In the genomic region with DNA sequence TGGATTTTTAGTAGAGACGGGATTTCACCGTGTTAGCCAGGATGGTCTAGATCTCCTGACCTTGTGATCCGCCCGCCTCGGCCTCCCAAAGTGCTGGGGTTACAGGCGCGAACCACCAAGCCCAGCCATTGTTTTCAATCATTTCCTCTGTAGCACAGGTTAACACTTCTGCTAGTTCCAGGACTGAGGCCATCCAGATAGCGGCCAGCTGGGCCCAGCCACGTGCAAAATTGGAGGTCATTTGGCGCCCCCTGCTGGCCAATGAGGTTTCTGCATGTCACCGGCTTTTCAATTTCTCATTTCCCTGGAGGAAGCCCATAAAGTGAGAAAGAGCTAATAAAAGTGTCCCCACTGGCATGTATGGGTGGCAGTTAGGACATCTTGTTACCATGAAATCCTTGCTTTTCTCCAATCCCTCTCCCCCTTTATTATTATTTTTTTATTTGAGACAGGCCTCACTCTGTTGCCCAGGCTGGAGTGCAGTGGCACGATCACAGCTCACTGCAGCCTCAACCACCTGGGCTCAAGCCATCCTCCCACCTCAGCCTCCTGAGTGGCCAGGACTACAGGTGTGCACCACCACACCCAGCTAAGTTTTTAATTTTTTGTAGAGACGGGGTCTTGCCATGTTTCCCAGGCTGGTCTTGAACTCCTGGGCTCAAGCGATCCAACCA, we compare ENCODE assay signal across 8 cellular contexts. TPM values are rescaled to one million over a fixed set of nuclear protein-coding genes. Genes with fewer than 3 reads are reported as not detected.
DNase-seq lines count a peak whose midpoint lies in the region; ATAC-seq, FAIRE-seq and TF ChIP-seq lines count a peak whose summit lies in the region.
"Not testable (repeated sequence)": the region's sequence is repeated elsewhere in the genome, so short reads cannot be mapped to it uniquely, and the experiment has no call there.

No MANE protein-coding gene starts in this region.

- H3K27ac Mint-ChIP-seq in natural killer cell: not testable (repeated sequence)

- intact Hi-C loops in natural killer cell (cut with micrococcal nuclease): loop anchor here (1.0 to 2.0 kb wide), 3 partner anchors 115 to 643 kb away; no protein-coding TSS in a partner anchor

- not testable (repeated sequence) for H3K4me3 ChIP-seq in fibroblast of pulmonary artery (replicated peaks; ENCODE audit: low read depth, low read length)

- DNase-seq in COR-L47 (lab: John Stamatoyannopoulos, UW): peak; percentile 47
- peak; percentile 89 for DNase-seq in H54 (ENCODE audit: insufficient read length, low spot score)
- peak; percentile 58 for DNase-seq in NCI-H1694 (lab: John Stamatoyannopoulos, UW)
- peak; percentile 87 for DNase-seq in SKM-1 treated with dmso at 0.1 percent for 144 hours (lab: John Stamatoyannopoulos, UW; ENCODE audit: unreplicated experiment)
- peak; percentile 92 for DNase-seq in activated effector memory CD4-positive, alpha-beta T cell treated with anti-CD3 and anti-CD28 coated beads, Interleukin-2, amount 50 U/mL, for 16 hours
- DNase-seq in fibroblast of pulmonary artery (ENCODE audit: low read depth): peak; percentile 82
- DNase-seq in natural killer cell: peak; percentile 75
- DNase-seq in stimulated activated CD8-positive, alpha-beta memory T cell treated with anti-CD3 and anti-CD28 coated beads, Interleukin-7, amount 100 ng/mL, for 1 hour (ENCODE audit: low read depth in 2 of 2): peak; percentile 62 to 79

- TF ChIP-seq CTCF in fibroblast of pulmonary artery (IDR thresholded peaks at IDR 0.05; ENCODE audit: low read length, missing control alignments) (peak; percentile 68), natural killer cell (IDR thresholded peaks at IDR 0.05) (peak; percentile 93)

- H3K9me3 Mint-ChIP-seq in natural killer cell: not testable (repeated sequence)

- ATAC-seq in natural killer cell: peak; percentile 76 to 88 (median 78)

- not testable (repeated sequence) for FAIRE-seq in H54 (lab: Jason Lieb, UNC)

- not testable (repeated sequence) for TF ChIP-seq POLR2A in H54 (IDR thresholded peaks at IDR 0.05; ENCODE audit: low read depth, low read length)

- H3K4me3 Mint-ChIP-seq in natural killer cell: not testable (repeated sequence)

- H3K27me3 Mint-ChIP-seq in natural killer cell (ENCODE audit: low read depth in 2 of 2): peaks cover 0 to 15% of the 10 kb centered on the region in 2 donors

- not testable (repeated sequence) for H3K36me3 Mint-ChIP-seq in natural killer cell

- H3K4me1 Mint-ChIP-seq in natural killer cell: not testable (repeated sequence)

RNA-seq across cellular contexts. Expression of a gene that starts 58.2 kb away (rescaled TPM):
- total RNA-seq in natural killer cell: 1 to 10 TPM; 2.5 to 9.6 (median 4.4) TPM
